Comparison of ENCODE assay signal across 8 cellular contexts in genomic region chr1:66330711-66331110, GRCh38.
DNase-seq lines count a peak whose midpoint lies in the region; ATAC-seq and TF ChIP-seq lines count a peak whose summit lies in the region.

No MANE protein-coding gene starts in this region.

- peak overlapping the region; percentile 82 to 96 (median 90) for H3K27ac ChIP-seq in spleen

- H3K27me3 ChIP-seq in spleen (replicated peaks in 1 of 7), result no peaks in the 10 kb centered on the region
- no peaks in the 10 kb centered on the region for H3K27me3 ChIP-seq in BE2C

- H3K36me3 Mint-ChIP-seq in effector memory CD8-positive, alpha-beta T cell (ENCODE audit: insufficient read depth), result peaks cover 46% of the 10 kb centered on the region

- H3K27me3 Mint-ChIP-seq in effector memory CD8-positive, alpha-beta T cell, result no peaks in the 10 kb centered on the region

- H3K4me1 Mint-ChIP-seq in effector memory CD8-positive, alpha-beta T cell (ENCODE audit: low read depth in 2 of 2), result peaks cover 42 to 46% of the 10 kb centered on the region in 2 donors

- 16 to 32% (median 24%) methylated on average over 4 of the region's 4 CpGs for WGBS in spleen, 5 donors

- peak overlapping the region; percentile 96 to 99 for H3K4me3 Mint-ChIP-seq in effector memory CD8-positive, alpha-beta T cell

- peak; percentile 61 for ATAC-seq in effector memory CD8-positive, alpha-beta T cell (replicated peaks)
- no peak for ATAC-seq in HG03571 (IDR thresholded peaks at IDR 0.05; ENCODE audit: unreplicated experiment)
- ATAC-seq in HG03442 (IDR thresholded peaks at IDR 0.05; ENCODE audit: unreplicated experiment), result no peak

- peaks cover 16 to 93% (median 60%) of the 10 kb centered on the region in 6 donors for H3K4me1 ChIP-seq in spleen
- H3K4me1 ChIP-seq in BE2C, result no peaks in the 10 kb centered on the region

- TF ChIP-seq POLR2A in spleen (IDR thresholded peaks at IDR 0.05), result no peak

- intact Hi-C loops in spleen (cut with DNase I; ENCODE audit: low total_unique reads), result no loop called here

- H3K9me3 ChIP-seq in spleen (no peaks in the 10 kb centered on the region), BE2C (no peaks in the 10 kb centered on the region)

- H3K27ac Mint-ChIP-seq in effector memory CD8-positive, alpha-beta T cell, result peak overlapping the region; percentile 95 to 100

- no peaks in the 10 kb centered on the region for H3K9me3 Mint-ChIP-seq in effector memory CD8-positive, alpha-beta T cell

- peak overlapping the region in 4 of 8 donors; percentile 6 to 72 (median 67) for H3K4me3 ChIP-seq in spleen
- no peak overlapping the region for H3K4me3 ChIP-seq in BE2C (ENCODE audit: low read depth, low read length)

- no peaks in the 10 kb centered on the region for H3K36me3 ChIP-seq in spleen
- no peaks in the 10 kb centered on the region for H3K36me3 ChIP-seq in BE2C

- DNase-seq in NK-92 treated with Interleukin-12 subunit alpha and Interleukin-12 subunit beta, amount 100 ng/mL, for 24 hours (lab: John Stamatoyannopoulos, UW), result peak; percentile 12
- DNase-seq in NK-92 (lab: John Stamatoyannopoulos, UW; ENCODE audit: unreplicated experiment) (no peak), RPMI7951 (ENCODE audit: low read depth) (peak; percentile 36), spleen (no peak), BE2C (no peak)
- DNase-seq in effector memory CD8-positive, alpha-beta T cell, result no peak

- TF ChIP-seq CTCF in spleen (IDR thresholded peaks at IDR 0.05 in 8 of 11, conservative IDR thresholded peaks at IDR 0.05 in 3 of 11), result no peak
- TF ChIP-seq CTCF in BE2C (IDR thresholded peaks at IDR 0.05; ENCODE audit: low read depth, low read length), result no peak

Comparison
In these comparisons a context has a peak if more than half of its experiments do, and no peak if none do; other contexts are left out.
1. DNase-seq: peak in NK-92 treated with Interleukin-12 subunit alpha and Interleukin-12 subunit beta, amount 100 ng/mL, for 24 hours (single experiment) and RPMI7951 (single experiment); none in NK-92 (single experiment), effector memory CD8-positive, alpha-beta T cell (0 of 3), spleen (single experiment) and BE2C (single experiment).